In the genomic region with DNA sequence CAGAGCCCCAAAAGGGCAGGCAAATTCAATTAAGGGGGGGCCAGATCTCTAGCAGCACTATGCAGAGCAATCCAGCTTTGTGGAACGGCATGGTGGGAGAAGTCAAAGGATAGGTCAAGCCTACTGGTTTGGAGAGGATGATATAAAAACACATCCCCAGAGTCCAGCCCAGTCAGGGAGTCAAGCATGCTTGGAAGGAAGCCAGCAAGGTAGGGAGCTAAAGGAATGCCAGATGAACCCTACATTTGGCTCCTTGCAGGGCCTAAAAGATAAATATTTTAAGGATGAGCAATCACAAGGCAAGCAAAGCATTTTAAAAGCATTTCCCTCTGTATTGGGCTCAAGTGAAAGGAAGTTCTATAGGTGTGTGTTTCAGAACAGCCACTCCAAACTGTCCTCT, we compare ENCODE assay signal across 17 cellular contexts. TPM values are rescaled to one million over a fixed set of nuclear protein-coding genes. Genes with fewer than 3 reads are reported as not detected.
A peak's percentile ranks its signal among the peaks of the same experiment; 100 is the strongest.
DNase-seq lines count a peak whose midpoint lies in the region; ATAC-seq and TF ChIP-seq lines count a peak whose summit lies in the region.
"Had no signal": no experiment of that assay in that cellular context is flagged by ENCODE, and none has a peak within 500 bp of the region (broad histone marks: within the 10 kb centered on the region; RNA-seq: fewer than 3 reads in every experiment).

No MANE protein-coding gene starts in this region.

- H3K9me3 Mint-ChIP-seq in endothelial cell (ENCODE audit: unreplicated experiment), result no peaks in the 10 kb centered on the region
- H3K9me3 Mint-ChIP-seq in stimulated activated naive B cell treated with anti-CD40 and anti-IgM and Interleukin-4, amounts not matched to agents 10 μg/mL and 1 μg/mL and 100 μg/mL, for 72 hours, result no peaks in the 10 kb centered on the region

- peaks cover 4% of the 10 kb centered on the region for H3K27me3 Mint-ChIP-seq in endothelial cell (ENCODE audit: unreplicated experiment)
- H3K27me3 Mint-ChIP-seq in stimulated activated naive B cell treated with anti-CD40 and anti-IgM and Interleukin-4, amounts not matched to agents 10 μg/mL and 1 μg/mL and 100 μg/mL, for 72 hours, result no peaks in the 10 kb centered on the region

- H3K9ac ChIP-seq in muscle layer of colon (ENCODE audit: low read length), result no peak overlapping the region

- H3K27ac Mint-ChIP-seq in endothelial cell (ENCODE audit: unreplicated experiment), result no peak overlapping the region
- H3K27ac Mint-ChIP-seq in stimulated activated naive B cell treated with anti-CD40 and anti-IgM and Interleukin-4, amounts not matched to agents 10 μg/mL and 1 μg/mL and 100 μg/mL, for 72 hours, result no peak overlapping the region

- TF ChIP-seq CTCF in cardiac muscle cell (IDR thresholded peaks at IDR 0.05; ENCODE audit: low read depth, low read length) (no peak), heart left ventricle (IDR thresholded peaks at IDR 0.05) (no peak), endothelial cell (IDR thresholded peaks at IDR 0.05; ENCODE audit: unreplicated experiment) (no peak), testis (IDR thresholded peaks at IDR 0.05) (no peak)

- H3K4me1 ChIP-seq in cardiac muscle cell (ENCODE audit: low read depth), result peaks cover 44% of the 10 kb centered on the region
- H3K4me1 ChIP-seq in heart left ventricle, result peaks cover 5 to 41% (median 28%) of the 10 kb centered on the region in 12 donors
- H3K4me1 ChIP-seq in muscle layer of colon (ENCODE audit: insufficient read depth, low read length), result peaks cover 72% of the 10 kb centered on the region
- H3K4me1 ChIP-seq in testis, result peaks cover 14% of the 10 kb centered on the region

- ATAC-seq in heart left ventricle, result no peak
- no peak for ATAC-seq in stimulated activated naive B cell treated with anti-CD40 and anti-IgM and Interleukin-4, amounts not matched to agents 10 μg/mL and 1 μg/mL and 100 μg/mL, for 72 hours (replicated peaks)

- intact Hi-C loops in heart left ventricle (cut with DNase I) (no loop called here), testis (cut with DNase I; ENCODE audit: low total_unique reads) (no loop called here)

- DNase-seq in cardiac muscle cell (ENCODE audit: low read depth in 1 of 2, low spot score in 1 of 2), result no peak
- DNase-seq in heart left ventricle, result no peak
- no peak for DNase-seq in endothelial cell (ENCODE audit: low spot score)
- no peak for DNase-seq in testis
- no peak for DNase-seq in foreskin melanocyte
- no peak for DNase-seq in middle frontal gyrus (ENCODE audit: extremely low spot score, low spot score)
- DNase-seq in stimulated activated naive B cell treated with anti-CD40 and anti-IgM and Interleukin-4, amounts not matched to agents 10 μg/mL and 1 μg/mL and 100 μg/mL, for 72 hours, result no peak
- DNase-seq: C1 segment of cervical spinal cord, DMS 273 treated with DMSO at 0.1 percent for 48 hours, KG1, MM.1S, NCI-H1105, NCI-H187, Peyer's patch, SHP77 treated with DMSO at 0.1 percent for 48 hours had no signal

- peaks cover 55% of the 10 kb centered on the region for H3K4me1 Mint-ChIP-seq in endothelial cell (ENCODE audit: unreplicated experiment)
- peaks cover 0 to under 1% of the 10 kb centered on the region in 2 donors for H3K4me1 Mint-ChIP-seq in stimulated activated naive B cell treated with anti-CD40 and anti-IgM and Interleukin-4, amounts not matched to agents 10 μg/mL and 1 μg/mL and 100 μg/mL, for 72 hours

- no peaks in the 10 kb centered on the region for H3K27me3 ChIP-seq in cardiac muscle cell
- no peaks in the 10 kb centered on the region for H3K27me3 ChIP-seq in heart left ventricle
- no peaks in the 10 kb centered on the region for H3K27me3 ChIP-seq in muscle layer of colon (ENCODE audit: control insufficient read depth in 1 of 2, insufficient read depth in 2 of 2, low read length in 2 of 2)
- H3K27me3 ChIP-seq in testis, result no peaks in the 10 kb centered on the region
- H3K27me3 ChIP-seq: Peyer's patch had no signal

- H3K9me3 ChIP-seq in cardiac muscle cell (ENCODE audit: low read depth) (no peaks in the 10 kb centered on the region), heart left ventricle (no peaks in the 10 kb centered on the region), muscle layer of colon (ENCODE audit: low read length) (no peaks in the 10 kb centered on the region), testis (no peaks in the 10 kb centered on the region)
- H3K9me3 ChIP-seq: Peyer's patch had no signal

- H3K4me3 Mint-ChIP-seq in endothelial cell (ENCODE audit: unreplicated experiment), result peak overlapping the region; percentile 38
- no peak overlapping the region for H3K4me3 Mint-ChIP-seq in stimulated activated naive B cell treated with anti-CD40 and anti-IgM and Interleukin-4, amounts not matched to agents 10 μg/mL and 1 μg/mL and 100 μg/mL, for 72 hours

- H3K4me3 ChIP-seq in cardiac muscle cell (no peak overlapping the region), heart left ventricle (no peak overlapping the region), muscle layer of colon (ENCODE audit: low read depth in 1 of 2, low read length in 2 of 2) (no peak overlapping the region), testis (no peak overlapping the region)
- H3K4me3 ChIP-seq: Peyer's patch had no signal

- H3K36me3 ChIP-seq in cardiac muscle cell (peaks cover 58% of the 10 kb centered on the region), heart left ventricle (peaks cover 0 to 97% (median 80%) of the 10 kb centered on the region in 9 donors), muscle layer of colon (ENCODE audit: insufficient read depth, low read length) (peaks cover 73% of the 10 kb centered on the region), testis (ENCODE audit: low read depth, missing control alignments) (no peaks in the 10 kb centered on the region)

- peaks cover 69% of the 10 kb centered on the region for H3K36me3 Mint-ChIP-seq in endothelial cell (ENCODE audit: low read depth, unreplicated experiment)
- H3K36me3 Mint-ChIP-seq in stimulated activated naive B cell treated with anti-CD40 and anti-IgM and Interleukin-4, amounts not matched to agents 10 μg/mL and 1 μg/mL and 100 μg/mL, for 72 hours, result peaks cover 63 to 66% of the 10 kb centered on the region in 2 donors

- peak overlapping the region; percentile 79 for H3K27ac ChIP-seq in cardiac muscle cell
- peak overlapping the region in 1 of 12 donors; percentile 93 for H3K27ac ChIP-seq in heart left ventricle
- H3K27ac ChIP-seq in muscle layer of colon (ENCODE audit: low read depth, low read length), result peak overlapping the region; percentile 57
- H3K27ac ChIP-seq in testis, result no peak overlapping the region
- H3K27ac ChIP-seq: HL-60 had no signal

- 82 to 92% (median 88%) methylated on average over 1 of the region's 1 CpG for WGBS in heart left ventricle, 4 donors
- 82 to 100% methylated on average over 1 of the region's 1 CpG for WGBS in testis, 2 donors

- TF ChIP-seq POLR2A in heart left ventricle (IDR thresholded peaks at IDR 0.05) (no peak), testis (IDR thresholded peaks at IDR 0.05) (no peak)

RNA-seq across cellular contexts. Expression of a gene that starts 21.4 kb away (rescaled TPM):
- total RNA-seq in cardiac muscle cell (64.4 and 102 TPM in 2 replicates), heart left ventricle (10 to 100 TPM; 20.8 to 52.3 (median 37.1) TPM), endothelial cell (ENCODE audit: unreplicated experiment) (128 TPM), testis (10 to 100 TPM; 43.0 to 58.7 TPM)
- polyA plus RNA-seq in cardiac muscle cell (64.5 and 95.7 TPM in 2 replicates), heart left ventricle (10 to 100 TPM in 1 of 2 donors, 1 to 10 TPM in 1; 9.5 to 47.6 TPM), testis (ENCODE audit: insufficient read depth, low read depth, low replicate concordance) (43.6 TPM)

RNA-seq across cellular contexts. Expression of a gene that starts 21.7 kb away (rescaled TPM):
- total RNA-seq in cardiac muscle cell (44.3 and 73.5 TPM in 2 replicates), heart left ventricle (10 to 100 TPM; 45.7 to 82.7 (median 53.8) TPM), endothelial cell (ENCODE audit: unreplicated experiment) (44.3 TPM), testis (10 to 100 TPM; 65.6 to 66.8 TPM)
- polyA plus RNA-seq in cardiac muscle cell (35.5 and 36.7 TPM in 2 replicates), heart left ventricle (10 to 100 TPM; 19.1 to 24.4 TPM), testis (ENCODE audit: insufficient read depth, low read depth, low replicate concordance) (38.1 TPM)

Comparison
In these comparisons a context has a peak if more than half of its experiments do, and no peak if none do; other contexts are left out.
1. H3K27ac ChIP-seq: peak in cardiac muscle cell (single experiment) and muscle layer of colon (single experiment); none in testis (0 of 2).